Comparison of ENCODE assay signal across 8 cellular contexts in the genomic region with DNA sequence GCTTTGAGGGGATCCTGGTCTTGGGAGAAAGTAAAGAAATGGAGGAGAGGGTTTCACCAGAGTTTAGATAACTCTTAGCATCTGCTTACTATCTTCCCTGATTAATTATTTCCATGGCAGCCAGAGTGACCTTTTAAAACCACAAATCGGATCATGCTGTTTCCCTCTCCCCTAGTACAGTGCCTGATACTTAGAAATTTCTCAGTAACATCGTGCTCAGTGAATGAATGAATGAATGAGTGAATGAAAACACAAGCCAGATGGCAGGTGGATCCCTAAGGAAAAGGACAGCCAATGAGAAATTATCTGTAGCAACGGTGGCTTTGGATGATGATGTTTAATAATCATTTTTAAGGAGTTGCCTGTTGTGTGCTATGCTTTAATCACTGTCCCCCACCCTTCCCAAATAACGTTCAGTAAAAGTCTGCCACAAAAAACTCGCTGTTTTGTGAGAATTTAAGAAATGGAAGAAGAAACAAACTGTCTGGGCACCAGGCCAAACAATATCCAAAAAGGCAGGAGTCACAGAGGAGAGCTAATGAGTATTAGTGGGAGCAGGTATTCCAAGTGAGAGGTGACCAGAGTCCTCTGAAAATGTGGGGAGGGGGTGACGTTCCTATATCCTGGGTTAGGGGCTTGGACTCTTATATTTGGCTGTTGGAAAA. TPM values are rescaled to one million over a fixed set of nuclear protein-coding genes. Genes with fewer than 3 reads are reported as not detected.
A peak's percentile ranks its signal among the peaks of the same experiment; 100 is the strongest.
DNase-seq lines count a peak whose midpoint lies in the region; TF ChIP-seq lines count a peak whose summit lies in the region.

No MANE protein-coding gene starts in this region.

- H3K27me3 Mint-ChIP-seq in activated naive CD4-positive, alpha-beta T cell treated with anti-CD3 and anti-CD28 coated beads for 36 hours (ENCODE audit: low read depth) = no peaks in the 10 kb centered on the region

- H3K9ac ChIP-seq in SU-DHL-6 (ENCODE audit: low read length) (no peak overlapping the region), iPS-18a (ENCODE audit: low read length) (no peak overlapping the region)

- peaks cover 9% of the 10 kb centered on the region; the same call in 1 of the 2 replicates for H4K20me1 ChIP-seq in SU-DHL-6 (ENCODE audit: low read depth, low read length)

- H2AFZ ChIP-seq in SU-DHL-6 (ENCODE audit: low read depth, low read length, severe bottlenecking) = peak overlapping the region; percentile 65

- H3K36me3 Mint-ChIP-seq in activated naive CD4-positive, alpha-beta T cell treated with anti-CD3 and anti-CD28 coated beads for 36 hours (ENCODE audit: low read depth) = peaks cover 32% of the 10 kb centered on the region

- peak overlapping the region; percentile 86 for H3K4me2 ChIP-seq in SU-DHL-6 (ENCODE audit: low read depth, low read length, poor library complexity, severe bottlenecking)

- H3K9me3 ChIP-seq in SU-DHL-6 (ENCODE audit: insufficient read depth, low read length) (no peaks in the 10 kb centered on the region), iPS-18a (ENCODE audit: control insufficient read depth, low read depth, low read length) (no peaks in the 10 kb centered on the region), tibial artery (no peaks in the 10 kb centered on the region)

- CTCF ChIA-PET in activated naive CD4-positive, alpha-beta T cell treated with anti-CD3 and anti-CD28 coated beads for 36 hours (lab: Charles Lee) = interaction anchor here (0.7 to 3.0 kb wide), 8 partner anchors 8 to 218 kb away, joined by 3 to 10 read pairs (median 5); no protein-coding TSS in a partner anchor

- peak overlapping the region; percentile 59 for H3K4me3 ChIP-seq in SU-DHL-6 (ENCODE audit: insufficient read depth, low read length, poor library complexity, severe bottlenecking)
- peak overlapping the region; percentile 39 for H3K4me3 ChIP-seq in iPS-18a (ENCODE audit: low read length)
- H3K4me3 ChIP-seq in tibial artery = peak overlapping the region; percentile 97 to 98

- H3K4me1 ChIP-seq in iPS-18a (ENCODE audit: control insufficient read depth, low read depth, low read length) (peaks cover 10% of the 10 kb centered on the region), tibial artery (peaks cover 0 to 16% (median 14%) of the 10 kb centered on the region in 4 donors)

- H3K4me3 Mint-ChIP-seq in activated naive CD4-positive, alpha-beta T cell treated with anti-CD3 and anti-CD28 coated beads for 36 hours = peak overlapping the region; percentile 77

- 0 out of 2 replicates have a peak, but pooled peaks cover 6% of the 10 kb centered on the region for H3K36me3 ChIP-seq in SU-DHL-6 (ENCODE audit: low read length)
- H3K36me3 ChIP-seq in iPS-18a (ENCODE audit: control insufficient read depth, low read depth, low read length) = no peaks in the 10 kb centered on the region
- no peaks in the 10 kb centered on the region for H3K36me3 ChIP-seq in tibial artery

- intact Hi-C loops in activated naive CD4-positive, alpha-beta T cell treated with anti-CD3 and anti-CD28 coated beads for 36 hours (cut with micrococcal nuclease) = loop anchor here (5.0 kb wide), 2 partner anchors 35 to 160 kb away; a partner anchor contains a TSS
- intact Hi-C loops in tibial artery (cut with DNase I; ENCODE audit: low total_unique reads) = no loop called here

- no peak for DNase-seq in activated naive CD4-positive, alpha-beta T cell treated with anti-CD3 and anti-CD28 coated beads for 36 hours
- DNase-seq in activated naive CD4-positive, alpha-beta T cell treated with Interleukin-2 at 50 U/mL for 16 hours = no peak
- DNase-seq in tibial artery (no peak), DMS114 treated with DMSO at 0.1 percent for 48 hours (lab: John Stamatoyannopoulos, UW; ENCODE audit: unreplicated experiment) (no peak), hippocampal formation (lab: John Stamatoyannopoulos, UW) (no peak), KG1 (lab: John Stamatoyannopoulos, UW) (no peak)

- H3F3A ChIP-seq in SU-DHL-6 (ENCODE audit: insufficient read depth) = peaks cover 10% of the 10 kb centered on the region

- H3K79me2 ChIP-seq in SU-DHL-6 (ENCODE audit: insufficient read depth, low read length) = peaks cover 23% of the 10 kb centered on the region; the same call in 1 of the 2 replicates

- H3K27me3 ChIP-seq in SU-DHL-6 (ENCODE audit: low read length) = no peaks in the 10 kb centered on the region
- H3K27me3 ChIP-seq in iPS-18a (ENCODE audit: control insufficient read depth, insufficient read depth, low read length) = peaks cover 9% of the 10 kb centered on the region
- no peaks in the 10 kb centered on the region for H3K27me3 ChIP-seq in tibial artery

- peak overlapping the region; percentile 86 for H3K27ac Mint-ChIP-seq in activated naive CD4-positive, alpha-beta T cell treated with anti-CD3 and anti-CD28 coated beads for 36 hours

- TF ChIP-seq CTCF in SU-DHL-6 (IDR thresholded peaks at IDR 0.05; ENCODE audit: insufficient read depth, low read length, poor library complexity, severe bottlenecking) (no peak), tibial artery (IDR thresholded peaks at IDR 0.05) (no peak)

- H3K9me3 Mint-ChIP-seq in activated naive CD4-positive, alpha-beta T cell treated with anti-CD3 and anti-CD28 coated beads for 36 hours = no peaks in the 10 kb centered on the region

- peaks cover 39% of the 10 kb centered on the region for H3K4me1 Mint-ChIP-seq in activated naive CD4-positive, alpha-beta T cell treated with anti-CD3 and anti-CD28 coated beads for 36 hours (ENCODE audit: low read depth)

- H3K9me2 ChIP-seq in SU-DHL-6 (replicated peaks; ENCODE audit: insufficient read depth, low read length) = no peaks in the 10 kb centered on the region

- H3K27ac ChIP-seq in SU-DHL-6 (ENCODE audit: low read depth, low read length) (no peak overlapping the region), iPS-18a (ENCODE audit: low read length) (no peak overlapping the region), tibial artery (no peak overlapping the region)

RNA-seq across cellular contexts. Expression of a gene that starts 0.7 kb away (rescaled TPM):
- 100 to 1,000 TPM; 390 to 391 TPM for total RNA-seq in activated naive CD4-positive, alpha-beta T cell treated with anti-CD3 and anti-CD28 coated beads for 36 hours

RNA-seq across cellular contexts. Expression of a gene that starts 55.7 kb away (rescaled TPM):
- 1 to 10 TPM; 6.2 to 6.8 TPM for total RNA-seq in activated naive CD4-positive, alpha-beta T cell treated with anti-CD3 and anti-CD28 coated beads for 36 hours

Comparison
In these comparisons a context has a peak if more than half of its experiments do, and no peak if none do; other contexts are left out.
1. H3K4me3 ChIP-seq: peak in every context shown above with its lines; median percentile 98 in tibial artery; 59 in SU-DHL-6; 39 in iPS-18a.